In the genomic region with DNA sequence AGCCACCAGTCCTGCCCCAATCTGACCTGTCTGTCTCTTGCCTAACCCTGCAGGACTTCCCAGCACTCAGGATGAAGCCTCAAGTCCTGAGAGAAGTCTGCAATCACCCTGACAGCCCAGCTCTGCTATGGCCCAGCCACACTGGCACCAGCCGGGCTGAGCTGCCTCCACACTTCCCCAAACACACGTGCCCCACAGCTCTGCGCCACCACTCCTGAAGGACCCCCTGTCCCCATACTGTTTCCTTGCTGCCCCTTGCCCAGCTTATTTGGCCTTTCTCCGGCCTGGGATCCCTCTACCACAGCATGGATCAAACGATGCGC, we compare ENCODE assay signal across 17 cellular contexts.
DNase-seq lines count a peak whose midpoint lies in the region; ATAC-seq and TF ChIP-seq lines count a peak whose summit lies in the region.
"Had no signal": no experiment of that assay in that cellular context is flagged by ENCODE, and none has a peak within 500 bp of the region (broad histone marks: within the 10 kb centered on the region; RNA-seq: fewer than 3 reads in every experiment).

No MANE protein-coding gene starts in this region.

- H2AFZ ChIP-seq in GM23248 (no peak overlapping the region), OCI-LY7 (ENCODE audit: low read length) (no peak overlapping the region)

- no peak for TF ChIP-seq CTCF in Panc1 (IDR thresholded peaks at IDR 0.05)
- TF ChIP-seq CTCF in body of pancreas (IDR thresholded peaks at IDR 0.05): no peak
- TF ChIP-seq CTCF in OCI-LY7 (conservative IDR thresholded peaks at IDR 0.05; ENCODE audit: low read length): no peak

- H3K9me3 Mint-ChIP-seq in CD4-positive, CD25-positive, alpha-beta regulatory T cell: no peaks in the 10 kb centered on the region
- H3K9me3 Mint-ChIP-seq in naive thymus-derived CD8-positive, alpha-beta T cell: no peaks in the 10 kb centered on the region

- peaks cover 42% of the 10 kb centered on the region for H3K36me3 Mint-ChIP-seq in CD4-positive, CD25-positive, alpha-beta regulatory T cell
- peaks cover 0 to 81% (median 14%) of the 10 kb centered on the region in 3 donors for H3K36me3 Mint-ChIP-seq in naive thymus-derived CD8-positive, alpha-beta T cell

- H3K4me3 ChIP-seq in CD4-positive, CD25-positive, alpha-beta regulatory T cell (ENCODE audit: low read depth, low read length): no peak overlapping the region
- H3K4me3 ChIP-seq in Panc1 (ENCODE audit: low read depth in 2 of 2, low read length in 2 of 2): no peak overlapping the region
- no peak overlapping the region for H3K4me3 ChIP-seq in body of pancreas
- no peak overlapping the region for H3K4me3 ChIP-seq in GM23248
- no peak overlapping the region for H3K4me3 ChIP-seq in OCI-LY7 (ENCODE audit: low read depth, low read length, poor library complexity, severe bottlenecking)
- H3K4me3 ChIP-seq: ovary had no signal

- no peak overlapping the region for H3K4me3 Mint-ChIP-seq in CD4-positive, CD25-positive, alpha-beta regulatory T cell
- peak overlapping the region in 1 of 10 donors; percentile 15 for H3K4me3 Mint-ChIP-seq in naive thymus-derived CD8-positive, alpha-beta T cell

- BruUV-seq in Panc1 (replicated peaks; lab: Mats Ljungman, UMichigan) (no TSS peak), OCI-LY7 (replicated peaks; lab: Mats Ljungman, UMichigan) (no TSS peak)

- no peaks in the 10 kb centered on the region for H3K27me3 Mint-ChIP-seq in CD4-positive, CD25-positive, alpha-beta regulatory T cell
- H3K27me3 Mint-ChIP-seq in naive thymus-derived CD8-positive, alpha-beta T cell: no peaks in the 10 kb centered on the region

- 90 to 91% methylated on average over 6 of the region's 6 CpGs for WGBS in body of pancreas, 2 donors
- 87 to 93% methylated on average over 6 of the region's 6 CpGs for WGBS in GM23248 (ENCODE audit: low coverage in 1 of 2, low lambda C conversion rate in 2 of 2, missing lambda C conversion rate in 2 of 2), 2 experiments

- peak overlapping the region in 2 of 3 donors; percentile 82 to 86 for H3K27ac Mint-ChIP-seq in CD4-positive, CD25-positive, alpha-beta regulatory T cell
- H3K27ac Mint-ChIP-seq in naive thymus-derived CD8-positive, alpha-beta T cell: peak overlapping the region in 8 of 10 donors; percentile 21 to 89 (median 58)

- H3K27me3 ChIP-seq in CD4-positive, CD25-positive, alpha-beta regulatory T cell (ENCODE audit: control insufficient read depth, insufficient read depth, low read length): no peaks in the 10 kb centered on the region
- H3K27me3 ChIP-seq in Panc1 (ENCODE audit: control insufficient read depth, insufficient read depth, low read length) (no peaks in the 10 kb centered on the region), body of pancreas (no peaks in the 10 kb centered on the region), GM23248 (replicated peaks; ENCODE audit: insufficient read depth) (no peaks in the 10 kb centered on the region)
- H3K27me3 ChIP-seq: ovary had no signal

- H3K4me1 ChIP-seq in CD4-positive, CD25-positive, alpha-beta regulatory T cell (ENCODE audit: control insufficient read depth, insufficient read depth, low read length, poor library complexity, severe bottlenecking): no peaks in the 10 kb centered on the region
- H3K4me1 ChIP-seq in Panc1 (ENCODE audit: control insufficient read depth, insufficient read depth, low read length): 0 out of 2 replicates have a peak, but pooled peaks cover 9% of the 10 kb centered on the region
- peaks cover 59% of the 10 kb centered on the region for H3K4me1 ChIP-seq in body of pancreas
- peaks cover 11% of the 10 kb centered on the region for H3K4me1 ChIP-seq in GM23248 (ENCODE audit: insufficient read depth)
- H3K4me1 ChIP-seq in OCI-LY7 (ENCODE audit: insufficient read depth, low read length, poor library complexity, severe bottlenecking): no peaks in the 10 kb centered on the region

- H3F3A ChIP-seq in GM23248 (ENCODE audit: insufficient read depth): peaks cover 20% of the 10 kb centered on the region

- no peak for DNase-seq in CD4-positive, CD25-positive, alpha-beta regulatory T cell
- DNase-seq in Panc1 (ENCODE audit: low read depth, low spot score): no peak
- DNase-seq in body of pancreas: no peak
- no peak for DNase-seq in naive thymus-derived CD8-positive, alpha-beta T cell
- DNase-seq in head of caudate nucleus: no peak
- DNase-seq in NCI-H2081 treated with DMSO at 0.1 percent for 48 hours (lab: John Stamatoyannopoulos, UW): no peak
- no peak for DNase-seq in GM23248
- no peak for DNase-seq in OCI-LY7 (ENCODE audit: low spot score)
- DNase-seq: activated CD4-positive, CD25-positive, alpha-beta regulatory T cell treated with anti-CD3 and anti-CD28 coated beads, Interleukin-2, amount 50 U/mL, for 72 hours; activated CD8-positive, alpha-beta memory T cell treated with anti-CD3 and anti-CD28 coated beads, Interleukin-2, amount 50 U/mL, for 48 hours; DMS 273 treated with DMSO at 0.1 percent for 48 hours; effector CD8-positive, alpha-beta T cell; GDM1; midbrain; stimulated activated CD4-positive, alpha-beta T cell treated with anti-CD3 and anti-CD28 coated beads, Interleukin-2, amount 100 ng/mL, for 48 hours; T-helper 9 cell had no signal

- in situ Hi-C loops in Panc1 (cut with HindIII; ENCODE audit: low pct_unique_long_range_greater_than_20kb, low sequenced_read_pairs) (no loop called here), GM23248 (cut with MboI) (no loop called here)

- H3K4me1 Mint-ChIP-seq in CD4-positive, CD25-positive, alpha-beta regulatory T cell: peaks cover 2 to 27% (median 8%) of the 10 kb centered on the region in 4 donors
- H3K4me1 Mint-ChIP-seq in naive thymus-derived CD8-positive, alpha-beta T cell: peaks cover 4 to 14% (median 10%) of the 10 kb centered on the region in 4 donors

- H3K9ac ChIP-seq in GM23248: no peak overlapping the region

- no peak for ATAC-seq in CD4-positive, CD25-positive, alpha-beta regulatory T cell (ENCODE audit: low read depth in 2 of 2)
- ATAC-seq in Panc1 (0 out of 2 replicates have a peak, but pooled peaks have one; percentile 32), body of pancreas (no peak)
- no peak for ATAC-seq in naive thymus-derived CD8-positive, alpha-beta T cell

- H3K9me2 ChIP-seq in GM23248 (ENCODE audit: insufficient read depth) (no peaks in the 10 kb centered on the region), OCI-LY7 (ENCODE audit: insufficient read depth, low read length) (no peaks in the 10 kb centered on the region)

- POLR2A ChIA-PET in Panc1 (lab: Charles Lee) (no interaction called here), OCI-LY7 (lab: Charles Lee) (no interaction called here)
- POLR2A ChIA-PET in naive thymus-derived CD8-positive, alpha-beta T cell (lab: Charles Lee): interaction anchor here (2.0 kb wide), 1 partner anchor 108 kb away, joined by 12 read pairs; no protein-coding TSS in a partner anchor

- CTCF ChIA-PET in Panc1 (lab: Charles Lee): interaction anchor here (1.5 kb wide), 1 partner anchor 107 kb away, joined by 8 read pairs; no protein-coding TSS in a partner anchor
- CTCF ChIA-PET in OCI-LY7 (lab: Charles Lee; ENCODE audit: unreplicated experiment): no interaction called here

- H3K27ac ChIP-seq in CD4-positive, CD25-positive, alpha-beta regulatory T cell (ENCODE audit: insufficient read depth, low read length, poor library complexity, severe bottlenecking): no peak overlapping the region
- H3K27ac ChIP-seq in Panc1 (ENCODE audit: low read length) (no peak overlapping the region), body of pancreas (peak overlapping the region; percentile 33 to 61 (median 44)), GM23248 (no peak overlapping the region), OCI-LY7 (ENCODE audit: low read depth, low read length, poor library complexity, severe bottlenecking) (no peak overlapping the region)
- H3K27ac ChIP-seq: ovary had no signal

- no peaks in the 10 kb centered on the region; the same call in 1 of the 2 replicates for H3K79me2 ChIP-seq in GM23248 (ENCODE audit: insufficient read depth)
- H3K79me2 ChIP-seq in OCI-LY7 (ENCODE audit: insufficient read depth, low read depth, low read length): no peaks in the 10 kb centered on the region

- no peak for TF ChIP-seq POLR2A in body of pancreas (IDR thresholded peaks at IDR 0.05)

- H3K4me2 ChIP-seq in GM23248 (ENCODE audit: unreplicated experiment) (no peak overlapping the region), OCI-LY7 (ENCODE audit: low read length) (no peak overlapping the region)

- H3K36me3 ChIP-seq in CD4-positive, CD25-positive, alpha-beta regulatory T cell (ENCODE audit: control insufficient read depth, insufficient read depth, low read length): peaks cover 78% of the 10 kb centered on the region
- H3K36me3 ChIP-seq in Panc1 (ENCODE audit: control insufficient read depth, insufficient read depth, low read length) (peaks cover 2% of the 10 kb centered on the region; the same call in 1 of the 2 replicates), body of pancreas (replicated peaks in 1 of 2; ENCODE audit: insufficient read depth in 1 of 2, low read depth in 2 of 2) (peaks cover 0 to 16% of the 10 kb centered on the region in 2 donors), GM23248 (ENCODE audit: low read depth) (peaks cover 19% of the 10 kb centered on the region), OCI-LY7 (ENCODE audit: insufficient read depth, low read length) (peaks cover 73% of the 10 kb centered on the region)
- H3K36me3 ChIP-seq: ovary had no signal

- intact Hi-C loops in Panc1 (cut with micrococcal nuclease; ENCODE audit: unreplicated experiment) (loop anchor here (1.0 kb wide), 1 partner anchor 107 kb away; no protein-coding TSS in a partner anchor), body of pancreas (cut with DNase I) (loop anchor here (5.0 kb wide), 1 partner anchor 106 kb away; no protein-coding TSS in a partner anchor), head of caudate nucleus (cut with DNase I) (no loop called here), OCI-LY7 (cut with micrococcal nuclease; ENCODE audit: unreplicated experiment) (loop anchor here (1.0 to 10.0 kb wide), 4 partner anchors 34 to 240 kb away; no protein-coding TSS in a partner anchor)

- no peaks in the 10 kb centered on the region for H3K9me3 ChIP-seq in CD4-positive, CD25-positive, alpha-beta regulatory T cell (ENCODE audit: control insufficient read depth in 2 of 2, low read length in 2 of 2)
- no peaks in the 10 kb centered on the region for H3K9me3 ChIP-seq in Panc1 (ENCODE audit: control insufficient read depth, insufficient read depth, low read depth, low read length)
- no peaks in the 10 kb centered on the region for H3K9me3 ChIP-seq in body of pancreas
- H3K9me3 ChIP-seq in GM23248 (ENCODE audit: low read depth): no peaks in the 10 kb centered on the region
- H3K9me3 ChIP-seq in OCI-LY7 (ENCODE audit: low read length): no peaks in the 10 kb centered on the region
- H3K9me3 ChIP-seq: ovary had no signal

- no peaks in the 10 kb centered on the region for H4K20me1 ChIP-seq in GM23248 (ENCODE audit: insufficient read depth)
- H4K20me1 ChIP-seq in OCI-LY7 (ENCODE audit: insufficient read depth, low read length): no peaks in the 10 kb centered on the region

Comparison
In these comparisons a context has a peak if more than half of its experiments do, and no peak if none do; other contexts are left out.
1. H3K27ac ChIP-seq: peak in body of pancreas (4 of 4); none in CD4-positive, CD25-positive, alpha-beta regulatory T cell (single experiment), Panc1 (single experiment), GM23248 (single experiment) and OCI-LY7 (single experiment).